8 cellular contexts compared by ENCODE assay signal in the genomic region with DNA sequence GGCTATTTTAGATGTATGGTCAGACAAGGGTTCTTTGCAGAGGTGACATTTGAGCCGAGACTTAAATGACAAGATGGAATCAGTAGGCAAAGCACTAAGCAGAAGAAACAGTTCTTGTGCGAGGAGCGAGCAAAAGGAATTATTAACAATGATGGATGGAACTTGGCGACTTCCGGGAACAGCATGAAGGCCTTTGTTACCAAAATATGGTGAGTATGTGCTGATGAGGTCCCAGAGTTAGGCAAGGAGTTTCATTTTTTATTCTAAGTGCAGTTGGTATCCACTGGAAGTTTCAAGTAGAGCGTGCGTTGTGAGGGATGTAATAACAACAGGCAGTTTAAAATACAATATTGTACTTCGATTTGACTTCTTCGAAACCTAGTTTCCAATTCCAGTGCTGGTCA. TPM values are rescaled to one million over a fixed set of nuclear protein-coding genes. Genes with fewer than 3 reads are reported as not detected.
A peak's percentile ranks its signal among the peaks of the same experiment; 100 is the strongest.
DNase-seq lines count a peak whose midpoint lies in the region; ATAC-seq and TF ChIP-seq lines count a peak whose summit lies in the region.

No MANE protein-coding gene starts in this region.

- DNase-seq in activated CD4-positive, alpha-beta T cell treated with anti-CD3 and anti-CD28 coated beads, Interleukin-2, amount 10 ng/mL, durations not matched to agents 24 days and 14 days = no peak
- DNase-seq in activated CD4-positive, alpha-beta T cell treated with anti-CD3 and anti-CD28 coated beads, Interleukin-2, amount 50 U/mL, for 4 hours = no peak
- peak; percentile 91 for DNase-seq in NCI-H69 (lab: John Stamatoyannopoulos, UW)
- peak in 1 of 2 donors; percentile 69 for DNase-seq in cardiac fibroblast (ENCODE audit: low read depth in 2 of 2)
- DNase-seq in mucosa of descending colon = no peak
- DNase-seq in HK-2 (ENCODE audit: unreplicated experiment) = no peak
- DNase-seq in islet precursor cell = no peak

- H3K36me3 Mint-ChIP-seq in activated CD4-positive, alpha-beta T cell treated with anti-CD3 and anti-CD28 coated beads, Interleukin-2, amount 10 ng/mL, durations not matched to agents 24 days and 14 days (ENCODE audit: low read depth) = peaks cover 13% of the 10 kb centered on the region

- H3K9me3 ChIP-seq in mucosa of descending colon = no peaks in the 10 kb centered on the region

- H3K4me3 ChIP-seq in cardiac fibroblast (replicated peaks in 1 of 2; ENCODE audit: low read depth in 2 of 2, low read length in 2 of 2) (peak overlapping the region; percentile 84 to 85), mucosa of descending colon (peak overlapping the region; percentile 85)

- H3K27ac Mint-ChIP-seq in activated CD4-positive, alpha-beta T cell treated with anti-CD3 and anti-CD28 coated beads, Interleukin-2, amount 10 ng/mL, durations not matched to agents 24 days and 14 days = peak overlapping the region; percentile 94

- no peaks in the 10 kb centered on the region for H3K36me3 ChIP-seq in mucosa of descending colon (ENCODE audit: low read depth)

- TF ChIP-seq CTCF in cardiac fibroblast (IDR thresholded peaks at IDR 0.05; ENCODE audit: low read depth, low read length) (no peak), mucosa of descending colon (IDR thresholded peaks at IDR 0.05) (no peak)

- no peaks in the 10 kb centered on the region for H3K27me3 Mint-ChIP-seq in activated CD4-positive, alpha-beta T cell treated with anti-CD3 and anti-CD28 coated beads, Interleukin-2, amount 10 ng/mL, durations not matched to agents 24 days and 14 days

- ATAC-seq in mucosa of descending colon (no peak), GM21367 (IDR thresholded peaks at IDR 0.05; ENCODE audit: unreplicated experiment) (no peak)

- H3K4me3 Mint-ChIP-seq in activated CD4-positive, alpha-beta T cell treated with anti-CD3 and anti-CD28 coated beads, Interleukin-2, amount 10 ng/mL, durations not matched to agents 24 days and 14 days = peak overlapping the region; percentile 81

- H3K9me3 Mint-ChIP-seq in activated CD4-positive, alpha-beta T cell treated with anti-CD3 and anti-CD28 coated beads, Interleukin-2, amount 10 ng/mL, durations not matched to agents 24 days and 14 days = no peaks in the 10 kb centered on the region

- intact Hi-C loops in activated CD4-positive, alpha-beta T cell treated with anti-CD3 and anti-CD28 coated beads, Interleukin-2, amount 10 ng/mL, durations not matched to agents 24 days and 14 days (cut with micrococcal nuclease) = loop anchor here (1.0 to 10.0 kb wide), 7 partner anchors 13 to 1109 kb away; partner anchors contain the start of gene GLRX
- intact Hi-C loops in mucosa of descending colon (cut with DNase I, micrococcal nuclease) = no loop called here

- peaks cover 20% of the 10 kb centered on the region for H3K4me1 ChIP-seq in mucosa of descending colon (ENCODE audit: low read depth)

- H3K4me1 Mint-ChIP-seq in activated CD4-positive, alpha-beta T cell treated with anti-CD3 and anti-CD28 coated beads, Interleukin-2, amount 10 ng/mL, durations not matched to agents 24 days and 14 days = peaks cover 54% of the 10 kb centered on the region

RNA-seq across cellular contexts. Expression of gene LNPEP, which starts 1.6 kb away (rescaled TPM):
- 38.2 and 39.4 TPM in 2 replicates for total RNA-seq in activated CD4-positive, alpha-beta T cell treated with anti-CD3 and anti-CD28 coated beads, Interleukin-2, amount 10 ng/mL, durations not matched to agents 24 days and 14 days
- 10 to 100 TPM; 32.3 to 54.7 (median 38.2) TPM for total RNA-seq in mucosa of descending colon

RNA-seq across cellular contexts. Expression of gene ERAP2, which starts 58.0 kb away (rescaled TPM):
- total RNA-seq in activated CD4-positive, alpha-beta T cell treated with anti-CD3 and anti-CD28 coated beads, Interleukin-2, amount 10 ng/mL, durations not matched to agents 24 days and 14 days = 48.9 and 51.3 TPM in 2 replicates
- 10 to 100 TPM; 16.1 to 44.8 (median 19.5) TPM for total RNA-seq in mucosa of descending colon
